21 cellular contexts compared by ENCODE assay signal in genomic region chr19:4430760-4431159, GRCh38. TPM values are rescaled to one million over a fixed set of nuclear protein-coding genes. Genes with fewer than 3 reads are reported as not detected.
A peak's percentile ranks its signal among the peaks of the same experiment; 100 is the strongest.
DNase-seq lines count a peak whose midpoint lies in the region; ATAC-seq and TF ChIP-seq lines count a peak whose summit lies in the region.
"Had no signal": no experiment of that assay in that cellular context is flagged by ENCODE, and none has a peak within 500 bp of the region (broad histone marks: within the 10 kb centered on the region; RNA-seq: fewer than 3 reads in every experiment).

No MANE protein-coding gene starts in this region.

- TF ChIP-seq CTCF in IMR-90 (conservative IDR thresholded peaks at IDR 0.05; ENCODE audit: low read depth, low read length) (no peak), activated B cell treated with CpG ODN at 0.5 μM for 24 hours (IDR thresholded peaks at IDR 0.05) (no peak)

- no peak overlapping the region for H2BK5ac ChIP-seq in IMR-90 (ENCODE audit: low read depth, low read length, poor library complexity, severe bottlenecking)

- 84% methylated on average over 3 of the region's 12 CpGs; no CpG with 5 or more reads in 1 of the 2 experiments for WGBS in IMR-90 (ENCODE audit: extremely low coverage in 2 of 2, insufficient read length in 1 of 2), 2 experiments

- H3K4me3 ChIP-seq in IMR-90 (ENCODE audit: insufficient read depth, low read depth, low read length) = no peak overlapping the region
- H3K4me3 ChIP-seq: esophagus squamous epithelium, right atrium auricular region, tibial nerve had no signal

- no peaks in the 10 kb centered on the region for H3K27me3 Mint-ChIP-seq in activated B cell treated with CpG ODN at 0.5 μM for 24 hours
- no peaks in the 10 kb centered on the region for H3K27me3 Mint-ChIP-seq in naive B cell
- no peaks in the 10 kb centered on the region for H3K27me3 Mint-ChIP-seq in activated CD4-positive, alpha-beta memory T cell treated with anti-CD3 and anti-CD28 coated beads for 36 hours
- H3K27me3 Mint-ChIP-seq: T-cell had no signal

- H3K4me1 Mint-ChIP-seq in activated B cell treated with CpG ODN at 0.5 μM for 24 hours = peaks cover 38% of the 10 kb centered on the region
- peaks cover 10 to 21% (median 16%) of the 10 kb centered on the region in 3 donors for H3K4me1 Mint-ChIP-seq in naive B cell
- no peaks in the 10 kb centered on the region for H3K4me1 Mint-ChIP-seq in activated CD4-positive, alpha-beta memory T cell treated with anti-CD3 and anti-CD28 coated beads for 36 hours (ENCODE audit: low read depth)
- H3K4me1 Mint-ChIP-seq: T-cell, WTC11 had no signal

- peak overlapping the region; percentile 7 for H2AK9ac ChIP-seq in IMR-90 (replicated peaks; ENCODE audit: low read depth, low read length, poor library complexity)

- H3K27ac ChIP-seq in IMR-90 (ENCODE audit: insufficient read depth, low read length) = no peak overlapping the region
- H3K27ac ChIP-seq: right atrium auricular region had no signal

- H3K27me3 ChIP-seq in IMR-90 (ENCODE audit: control insufficient read depth, insufficient read depth, low read length) = no peaks in the 10 kb centered on the region
- H3K27me3 ChIP-seq: esophagus squamous epithelium, right atrium auricular region, tibial nerve had no signal

- DNase-seq in C1 segment of cervical spinal cord (lab: John Stamatoyannopoulos, UW) (peak in 8 of 14 donors; percentile 8 to 41 (median 27)), IMR-90 (no peak), activated B cell treated with CpG ODN at 0.5 μM for 24 hours (no peak), naive B cell (no peak), H4 (ENCODE audit: low spot score) (no peak), AG20443 (ENCODE audit: low spot score) (no peak)
- no peak for DNase-seq in activated CD4-positive, alpha-beta memory T cell treated with anti-CD3 and anti-CD28 coated beads for 36 hours
- DNase-seq: activated CD8-positive, alpha-beta memory T cell treated with anti-CD3 and anti-CD28 coated beads, Interleukin-2, amount 50 U/mL, for 4 hours; activated naive CD4-positive, alpha-beta T cell treated with anti-CD3 and anti-CD28 coated beads for 36 hours; esophagus squamous epithelium; HCEC 1CT; KG1; left colon; NCI-H1417 treated with DMSO at 0.1 percent for 48 hours; NCI-H510A treated with DMSO at 0.1 percent for 48 hours had no signal

- no peaks in the 10 kb centered on the region for H4K20me1 ChIP-seq in IMR-90 (ENCODE audit: insufficient read depth, low read length)

- BruUV-seq in IMR-90 (replicated peaks; lab: Mats Ljungman, UMichigan) = no TSS peak

- no peak overlapping the region for H3K4ac ChIP-seq in IMR-90 (ENCODE audit: low read depth, low read length)

- CTCF ChIA-PET in IMR-90 (lab: Yijun Ruan, JAX) (no interaction called here), activated B cell treated with CpG ODN at 0.5 μM for 24 hours (lab: Charles Lee) (interaction anchor here (0.6 kb wide), 1 partner anchor 61 kb away, joined by 3 read pairs; no protein-coding TSS in a partner anchor)
- CTCF ChIA-PET in activated CD4-positive, alpha-beta memory T cell treated with anti-CD3 and anti-CD28 coated beads for 36 hours (lab: Charles Lee) = no interaction called here

- no peaks in the 10 kb centered on the region for H3K9me3 ChIP-seq in IMR-90 (ENCODE audit: control insufficient read depth, insufficient read depth, low read length)
- H3K9me3 ChIP-seq: esophagus squamous epithelium, right atrium auricular region, tibial nerve had no signal

- intact Hi-C loops in IMR-90 (cut with micrococcal nuclease) = no loop called here
- intact Hi-C loops in activated B cell treated with CpG ODN at 0.5 μM for 24 hours (cut with micrococcal nuclease) = loop anchor here (1.0 kb wide), 1 partner anchor 28 kb away; the partner anchor contains the start of gene CHAF1A
- intact Hi-C loops in activated CD4-positive, alpha-beta memory T cell treated with anti-CD3 and anti-CD28 coated beads for 36 hours (cut with micrococcal nuclease) = no loop called here

- no peak overlapping the region for H3K56ac ChIP-seq in IMR-90 (ENCODE audit: extremely low read depth, insufficient read depth, low read length)

- H3K18ac ChIP-seq in IMR-90 (ENCODE audit: low read depth, low read length) = no peak overlapping the region

- no peak overlapping the region for H3K14ac ChIP-seq in IMR-90 (replicated peaks; ENCODE audit: low read depth, low read length)

- H3K9ac ChIP-seq in IMR-90 (ENCODE audit: low read depth, low read length) = no peak overlapping the region

- dilution Hi-C loops in IMR-90 (cut with HindIII; ENCODE audit: low sequenced_read_pairs, unreplicated experiment) = no loop called here

- H2BK15ac ChIP-seq in IMR-90 (ENCODE audit: low read depth, low read length) = no peak overlapping the region

- H3K36me3 Mint-ChIP-seq in activated B cell treated with CpG ODN at 0.5 μM for 24 hours (ENCODE audit: low read depth) = peaks cover 19% of the 10 kb centered on the region
- H3K36me3 Mint-ChIP-seq in naive B cell = peaks cover 0 to 6% of the 10 kb centered on the region in 2 donors
- H3K36me3 Mint-ChIP-seq in activated CD4-positive, alpha-beta memory T cell treated with anti-CD3 and anti-CD28 coated beads for 36 hours = peaks cover 40% of the 10 kb centered on the region

- no peaks in the 10 kb centered on the region; the same call in 1 of the 2 replicates for H3K9me1 ChIP-seq in IMR-90 (ENCODE audit: insufficient read depth, low read length)

- no peak overlapping the region for H3K4me2 ChIP-seq in IMR-90 (ENCODE audit: low read depth, low read length)

- H3K9me3 Mint-ChIP-seq in activated B cell treated with CpG ODN at 0.5 μM for 24 hours (no peaks in the 10 kb centered on the region), naive B cell (no peaks in the 10 kb centered on the region)
- no peaks in the 10 kb centered on the region for H3K9me3 Mint-ChIP-seq in activated CD4-positive, alpha-beta memory T cell treated with anti-CD3 and anti-CD28 coated beads for 36 hours
- H3K9me3 Mint-ChIP-seq: activated naive CD4-positive, alpha-beta T cell treated with anti-CD3 and anti-CD28 coated beads for 36 hours; T-cell; WTC11 had no signal

- no peak overlapping the region for H2AFZ ChIP-seq in IMR-90 (replicated peaks; ENCODE audit: low read length, poor library complexity)

- peaks cover 4 to 6% of the 10 kb centered on the region in 2 experiments; a peak in 1 of 4 replicates for H3K79me1 ChIP-seq in IMR-90 (ENCODE audit: low read depth in 1 of 2, low read length in 2 of 2)

- H4K8ac ChIP-seq in IMR-90 (ENCODE audit: low read depth in 2 of 2, low read length in 2 of 2) = no peak overlapping the region

- H3K4me1 ChIP-seq in IMR-90 (ENCODE audit: control insufficient read depth, insufficient read depth, low read length) = peaks cover 11% of the 10 kb centered on the region; the same call in 1 of the 2 replicates
- H3K4me1 ChIP-seq: esophagus squamous epithelium, right atrium auricular region, tibial nerve had no signal

- H2BK120ac ChIP-seq in IMR-90 (ENCODE audit: low read depth, low read length) = no peak overlapping the region

- in situ Hi-C loops in IMR-90 (cut with MboI; ENCODE audit: low sequenced_read_pairs) = no loop called here

- no peak overlapping the region for H4K5ac ChIP-seq in IMR-90 (ENCODE audit: low read depth, low read length)

- H3K4me3 Mint-ChIP-seq in activated B cell treated with CpG ODN at 0.5 μM for 24 hours = peak overlapping the region; percentile 38
- H3K4me3 Mint-ChIP-seq in naive B cell = no peak overlapping the region
- no peak overlapping the region for H3K4me3 Mint-ChIP-seq in activated CD4-positive, alpha-beta memory T cell treated with anti-CD3 and anti-CD28 coated beads for 36 hours
- H3K4me3 Mint-ChIP-seq: activated naive CD4-positive, alpha-beta T cell treated with anti-CD3 and anti-CD28 coated beads for 36 hours; T-cell; WTC11 had no signal

- H3K36me3 ChIP-seq in IMR-90 (ENCODE audit: control insufficient read depth, insufficient read depth, low read length) = peaks cover 23% of the 10 kb centered on the region
- H3K36me3 ChIP-seq: right atrium auricular region had no signal

- H4K91ac ChIP-seq in IMR-90 (ENCODE audit: insufficient read depth, low read depth, low read length) = no peak overlapping the region

- H3K27ac Mint-ChIP-seq in activated B cell treated with CpG ODN at 0.5 μM for 24 hours (peak overlapping the region; percentile 67), naive B cell (peak overlapping the region in 4 of 6 donors; percentile 41 to 95 (median 67))
- no peak overlapping the region for H3K27ac Mint-ChIP-seq in activated CD4-positive, alpha-beta memory T cell treated with anti-CD3 and anti-CD28 coated beads for 36 hours
- H3K27ac Mint-ChIP-seq: activated naive CD4-positive, alpha-beta T cell treated with anti-CD3 and anti-CD28 coated beads for 36 hours; T-cell; WTC11 had no signal

- POLR2A ChIA-PET in IMR-90 (lab: Charles Lee; ENCODE audit: unreplicated experiment) = no interaction called here
- POLR2A ChIA-PET in activated B cell treated with CpG ODN at 0.5 μM for 24 hours (lab: Charles Lee) = interaction anchor here (0.5 to 0.8 kb wide), 4 partner anchors 169 to 1473 kb away, joined by 3 to 5 read pairs (median 4); no protein-coding TSS in a partner anchor
- POLR2A ChIA-PET in activated CD4-positive, alpha-beta memory T cell treated with anti-CD3 and anti-CD28 coated beads for 36 hours (lab: Charles Lee) = no interaction called here

- ATAC-seq in IMR-90 (ENCODE audit: low read depth) (no peak), activated B cell treated with CpG ODN at 0.5 μM for 24 hours (ENCODE audit: low read depth) (peak; percentile 78), naive B cell (ENCODE audit: low read depth in 2 of 2) (peak; percentile 62 to 80), GM21447 (IDR thresholded peaks at IDR 0.05; ENCODE audit: unreplicated experiment) (no peak)
- ATAC-seq: left colon, Panc1, T-cell, WTC11 had no signal

- H2AK5ac ChIP-seq in IMR-90 (ENCODE audit: low read depth, low read length) = no peak overlapping the region

- no peak overlapping the region for H3K23ac ChIP-seq in IMR-90 (ENCODE audit: low read depth, low read length)

- TF ChIP-seq POLR2A in IMR-90 (IDR thresholded peaks at IDR 0.05; ENCODE audit: low read depth, low read length) = no peak

- no peak for TF ChIP-seq RAD21 in IMR-90 (IDR thresholded peaks at IDR 0.05; ENCODE audit: low read length)

- H2BK20ac ChIP-seq in IMR-90 (ENCODE audit: low read depth, low read length) = no peak overlapping the region

RNA-seq across cellular contexts. Expression of gene UBXN6, which starts 26.8 kb away (rescaled TPM):
- total RNA-seq in IMR-90 (2012; rRNA removed) (74.2 and 84.2 TPM in 2 replicates), activated B cell treated with CpG ODN at 0.5 μM for 24 hours (54.3 and 58.2 TPM in 2 replicates)
- polyA plus RNA-seq in IMR-90 (2012; rRNA removed) (86.5 and 98.3 TPM in 2 replicates), naive B cell (ENCODE audit: low read depth in 6 of 6) (1 to 10 TPM; 3.6 to 9.1 (median 5.6) TPM)
- 112 and 127 TPM in 2 replicates for polyA plus RNA-seq in IMR-90 (2012; cell fraction: cytosol; rRNA removed)
- 144 and 228 TPM in 2 replicates for polyA plus RNA-seq in IMR-90 (2012; cell fraction: nucleus; rRNA removed; ENCODE audit: low replicate concordance)
- 90.1 and 114 TPM in 2 replicates for total RNA-seq in H4 (2014; rRNA removed; shearing (Covaris generic))
- 10 to 100 TPM; 36.2 to 37.1 TPM for total RNA-seq in activated CD4-positive, alpha-beta memory T cell treated with anti-CD3 and anti-CD28 coated beads for 36 hours

RNA-seq across cellular contexts. Expression of gene CHAF1A, which starts 28.3 kb away (rescaled TPM):
- 11.4 and 12.4 TPM in 2 replicates for total RNA-seq in IMR-90 (2012; rRNA removed)
- polyA plus RNA-seq in IMR-90 (2012; rRNA removed) = 22.9 and 26.7 TPM in 2 replicates
- 16.1 and 20.9 TPM in 2 replicates for polyA plus RNA-seq in IMR-90 (2012; cell fraction: cytosol; rRNA removed)
- 18.2 and 45.9 TPM in 2 replicates for polyA plus RNA-seq in IMR-90 (2012; cell fraction: nucleus; rRNA removed; ENCODE audit: low replicate concordance)
- total RNA-seq in activated B cell treated with CpG ODN at 0.5 μM for 24 hours = 13.9 and 19.2 TPM in 2 replicates
- polyA plus RNA-seq in naive B cell (ENCODE audit: low read depth in 6 of 6) = 1 to 10 TPM in 5 of 6 donors, under 1 TPM in 1; 0.14 to 4.8 (median 2.7) TPM
- total RNA-seq in H4 (2014; rRNA removed; shearing (Covaris generic)) = 18.6 and 19.0 TPM in 2 replicates
- total RNA-seq in activated CD4-positive, alpha-beta memory T cell treated with anti-CD3 and anti-CD28 coated beads for 36 hours = 10 to 100 TPM; 61.6 to 63.5 TPM

RNA-seq across cellular contexts. Expression of gene SH3GL1, which starts 30.4 kb away (rescaled TPM):
- total RNA-seq in IMR-90 (2012; rRNA removed) (28.1 and 32.2 TPM in 2 replicates), activated B cell treated with CpG ODN at 0.5 μM for 24 hours (33.8 and 43.7 TPM in 2 replicates)
- polyA plus RNA-seq in IMR-90 (2012; rRNA removed) (138 and 161 TPM in 2 replicates), naive B cell (ENCODE audit: low read depth in 6 of 6) (10 to 100 TPM in 5 of 6 donors, 1 to 10 TPM in 1; 4.9 to 18.5 (median 12.7) TPM)
- 103 and 170 TPM in 2 replicates for polyA plus RNA-seq in IMR-90 (2012; cell fraction: cytosol; rRNA removed)
- 93.0 and 160 TPM in 2 replicates for polyA plus RNA-seq in IMR-90 (2012; cell fraction: nucleus; rRNA removed; ENCODE audit: low replicate concordance)
- 34.1 TPM in 2 replicates for total RNA-seq in H4 (2014; rRNA removed; shearing (Covaris generic))
- 10 to 100 TPM; 38.1 to 42.0 TPM for total RNA-seq in activated CD4-positive, alpha-beta memory T cell treated with anti-CD3 and anti-CD28 coated beads for 36 hours

RNA-seq across cellular contexts. Expression of gene HDGFL2, which starts 41.3 kb away (rescaled TPM):
- total RNA-seq in IMR-90 (2012; rRNA removed) (35.8 and 45.5 TPM in 2 replicates), activated B cell treated with CpG ODN at 0.5 μM for 24 hours (44.9 and 49.7 TPM in 2 replicates)
- polyA plus RNA-seq in IMR-90 (2012; rRNA removed) (48.5 and 53.0 TPM in 2 replicates), naive B cell (ENCODE audit: low read depth in 6 of 6) (10 to 100 TPM in 4 of 6 donors, 1 to 10 TPM in 1, under 1 TPM in 1; 0.91 to 22.7 (median 11.5) TPM)
- polyA plus RNA-seq in IMR-90 (2012; cell fraction: cytosol; rRNA removed) = 52.7 and 54.3 TPM in 2 replicates
- 90.4 and 123 TPM in 2 replicates for polyA plus RNA-seq in IMR-90 (2012; cell fraction: nucleus; rRNA removed; ENCODE audit: low replicate concordance)
- 22.0 and 34.2 TPM in 2 replicates for total RNA-seq in H4 (2014; rRNA removed; shearing (Covaris generic))
- 10 to 100 TPM; 46.0 to 47.7 TPM for total RNA-seq in activated CD4-positive, alpha-beta memory T cell treated with anti-CD3 and anti-CD28 coated beads for 36 hours

Comparison
In these comparisons a context has a peak if more than half of its experiments do, and no peak if none do; other contexts are left out.
1. DNase-seq: peak in C1 segment of cervical spinal cord (8 of 14); none in IMR-90 (single experiment), activated B cell treated with CpG ODN at 0.5 μM for 24 hours (single experiment), naive B cell (single experiment), H4 (single experiment), activated CD4-positive, alpha-beta memory T cell treated with anti-CD3 and anti-CD28 coated beads for 36 hours (single experiment) and AG20443 (single experiment).
2. ATAC-seq: peak in activated B cell treated with CpG ODN at 0.5 μM for 24 hours (single experiment) and naive B cell (2 of 2); none in IMR-90 (single experiment) and GM21447 (single experiment).